In the genomic region with DNA sequence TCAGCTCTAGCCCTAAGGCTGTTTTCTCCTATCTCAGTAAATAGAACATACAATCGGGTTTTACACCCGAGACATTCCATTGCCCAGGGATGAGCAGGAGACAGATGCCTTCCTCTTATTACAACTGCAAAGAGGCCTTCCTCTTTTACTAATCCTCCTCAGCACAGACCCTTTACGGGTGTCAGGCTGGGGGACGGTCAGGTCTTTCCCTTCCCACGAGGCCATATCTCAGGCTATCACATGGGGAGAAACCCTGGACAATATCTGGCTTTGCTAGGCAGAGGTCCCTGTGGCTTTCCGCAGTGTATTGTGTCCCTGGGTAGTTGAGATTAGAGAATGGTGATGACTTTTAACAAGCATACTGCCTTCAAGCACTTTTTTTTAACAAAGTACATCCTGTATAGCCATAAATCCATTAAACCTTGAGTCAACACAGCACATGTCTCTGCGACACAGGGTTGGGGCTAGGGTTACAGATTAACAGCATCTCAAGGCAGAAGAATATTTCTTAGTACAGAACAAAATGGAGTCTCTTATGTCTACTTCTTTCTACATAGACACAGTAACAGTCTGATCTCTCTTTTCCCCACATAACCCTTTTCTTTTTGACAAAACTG, we compare ENCODE assay signal across 1 cellular context.
A peak's percentile ranks its signal among the peaks of the same experiment; 100 is the strongest.
TF ChIP-seq lines count a peak whose summit lies in the region.
"Not testable (repeated sequence)": the region's sequence is repeated elsewhere in the genome, so short reads cannot be mapped to it uniquely, and the experiment has no call there.

No MANE protein-coding gene starts in this region.

TF ChIP-seq in K562, 482 proteins besides CTCF, POLR2A, EP300 and RAD21 (continued from another document and continues in another):
- TF ChIP-seq, protein P1, sequence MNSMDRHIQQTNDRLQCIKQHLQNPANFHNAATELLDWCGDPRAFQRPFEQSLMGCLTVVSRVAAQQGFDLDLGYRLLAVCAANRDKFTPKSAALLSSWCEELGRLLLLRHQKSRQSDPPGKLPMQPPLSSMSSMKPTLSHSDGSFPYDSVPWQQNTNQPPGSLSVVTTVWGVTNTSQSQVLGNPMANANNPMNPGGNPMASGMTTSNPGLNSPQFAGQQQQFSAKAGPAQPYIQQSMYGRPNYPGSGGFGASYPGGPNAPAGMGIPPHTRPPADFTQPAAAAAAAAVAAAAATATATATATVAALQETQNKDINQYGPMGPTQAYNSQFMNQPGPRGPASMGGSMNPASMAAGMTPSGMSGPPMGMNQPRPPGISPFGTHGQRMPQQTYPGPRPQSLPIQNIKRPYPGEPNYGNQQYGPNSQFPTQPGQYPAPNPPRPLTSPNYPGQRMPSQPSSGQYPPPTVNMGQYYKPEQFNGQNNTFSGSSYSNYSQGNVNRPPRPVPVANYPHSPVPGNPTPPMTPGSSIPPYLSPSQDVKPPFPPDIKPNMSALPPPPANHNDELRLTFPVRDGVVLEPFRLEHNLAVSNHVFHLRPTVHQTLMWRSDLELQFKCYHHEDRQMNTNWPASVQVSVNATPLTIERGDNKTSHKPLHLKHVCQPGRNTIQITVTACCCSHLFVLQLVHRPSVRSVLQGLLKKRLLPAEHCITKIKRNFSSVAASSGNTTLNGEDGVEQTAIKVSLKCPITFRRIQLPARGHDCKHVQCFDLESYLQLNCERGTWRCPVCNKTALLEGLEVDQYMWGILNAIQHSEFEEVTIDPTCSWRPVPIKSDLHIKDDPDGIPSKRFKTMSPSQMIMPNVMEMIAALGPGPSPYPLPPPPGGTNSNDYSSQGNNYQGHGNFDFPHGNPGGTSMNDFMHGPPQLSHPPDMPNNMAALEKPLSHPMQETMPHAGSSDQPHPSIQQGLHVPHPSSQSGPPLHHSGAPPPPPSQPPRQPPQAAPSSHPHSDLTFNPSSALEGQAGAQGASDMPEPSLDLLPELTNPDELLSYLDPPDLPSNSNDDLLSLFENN (IDR thresholded peaks at IDR 0.05; ENCODE audit: low read depth in 2 of 2, low read length in 2 of 2): peak in 1 of 2 experiments; percentile 86; a peak in 2 of 4 replicates
- TF ChIP-seq STAT5A (IDR thresholded peaks at IDR 0.05; ENCODE audit: borderline replicate concordance, low read length) (peak; percentile 85), TRIM24 (IDR thresholded peaks at IDR 0.05) (peak; percentile 89 to 94), NRF1 (conservative IDR thresholded peaks at IDR 0.05 in 1 of 2, IDR thresholded peaks at IDR 0.05 in 1 of 2) (peak in 1 of 2 experiments; percentile 19; a peak in 1 of 4 replicates), NR2C1 (tag; IDR thresholded peaks at IDR 0.05) (peak; percentile 52), FOXM1 (IDR thresholded peaks at IDR 0.05; ENCODE audit: low read depth) (peak; percentile 89), RNF2 (IDR thresholded peaks at IDR 0.05) (peak; percentile 81), MYC (IDR thresholded peaks at IDR 0.05; ENCODE audit: low read depth, low read length) (peak; percentile 43), ZNF583 (CRISPR knock-in tag; IDR thresholded peaks at IDR 0.05) (0 out of 2 replicates have a peak, but pooled peaks have one; percentile 57), ZNF311 (CRISPR knock-in tag; IDR thresholded peaks at IDR 0.05) (0 out of 2 replicates have a peak, but pooled peaks have one; percentile 65), NCOR1 (IDR thresholded peaks at IDR 0.05) (peak; percentile 97), FOXK1 (CRISPR knock-in tag; IDR thresholded peaks at IDR 0.05; ENCODE audit: borderline replicate concordance) (0 out of 2 replicates have a peak, but pooled peaks have one; percentile 31), ZNF175 (CRISPR knock-in tag; IDR thresholded peaks at IDR 0.05; ENCODE audit: low read depth) (peak; percentile 60; the same call in 1 of the 2 replicates), ARNT (IDR thresholded peaks at IDR 0.05) (peak; percentile 35 to 87; a peak in 1 of 4 replicates), LCOR (CRISPR knock-in tag; IDR thresholded peaks at IDR 0.05) (peak; percentile 93), PTTG1 (tag; IDR thresholded peaks at IDR 0.05; ENCODE audit: low read depth) (peak; percentile 69), C11orf30 (IDR thresholded peaks at IDR 0.05; ENCODE audit: low read depth) (peak; percentile 23; the same call in 1 of the 2 replicates), PHB2 (IDR thresholded peaks at IDR 0.05; ENCODE audit: low read depth) (peak; percentile 83; the same call in 1 of the 2 replicates), ZKSCAN8 (CRISPR knock-in tag; IDR thresholded peaks at IDR 0.05) (peak; percentile 73; the same call in 1 of the 2 replicates), ATF7 (IDR thresholded peaks at IDR 0.05) (peak; percentile 39; the same call in 1 of the 2 replicates), ZNF384 (IDR thresholded peaks at IDR 0.05; ENCODE audit: low read depth, low read length) (peak; percentile 89), SP1 (CRISPR knock-in tag; IDR thresholded peaks at IDR 0.05) (peak; percentile 84; the same call in 1 of the 2 replicates), POLR2AphosphoS5 (IDR thresholded peaks at IDR 0.05; ENCODE audit: control insufficient read depth, insufficient read depth, low read depth, low read length) (peak; percentile 85), RCOR1 (IDR thresholded peaks at IDR 0.05; ENCODE audit: borderline replicate concordance in 1 of 2, low read depth in 2 of 2, low read length in 2 of 2) (peak in 1 of 2 experiments; percentile 75; a peak in 2 of 4 replicates), PML (IDR thresholded peaks at IDR 0.05; ENCODE audit: low read length) (peak; percentile 92), MAZ (CRISPR knock-in tag; conservative IDR thresholded peaks at IDR 0.05 in 1 of 2, IDR thresholded peaks at IDR 0.05 in 1 of 2) (0 out of 4 replicates have a peak, but pooled peaks of 1 of the 2 experiments have one; percentile 57), NCOA2 (IDR thresholded peaks at IDR 0.05; ENCODE audit: partially characterized antibody in 2 of 2) (peak in 1 of 2 experiments; percentile 43), CTBP1 (IDR thresholded peaks at IDR 0.05; ENCODE audit: borderline replicate concordance) (peak; percentile 79), HDAC1 (IDR thresholded peaks at IDR 0.05) (peak in 1 of 2 experiments; percentile 76; a peak in 2 of 4 replicates), KLF16 (IDR thresholded peaks at IDR 0.05) (peak; percentile 94), GABPA (tag; conservative IDR thresholded peaks at IDR 0.05; ENCODE audit: low read depth) (peak; percentile 40; the same call in 1 of the 2 replicates), NFIC (IDR thresholded peaks at IDR 0.05) (peak; percentile 93), ETV5 (CRISPR knock-in tag; IDR thresholded peaks at IDR 0.05; ENCODE audit: low read depth) (peak; percentile 82), TBL1XR1 (IDR thresholded peaks at IDR 0.05; ENCODE audit: low read length in 2 of 2) (peak in 1 of 2 experiments; percentile 52; a peak in 1 of 4 replicates)
- TF ChIP-seq, protein P2, sequence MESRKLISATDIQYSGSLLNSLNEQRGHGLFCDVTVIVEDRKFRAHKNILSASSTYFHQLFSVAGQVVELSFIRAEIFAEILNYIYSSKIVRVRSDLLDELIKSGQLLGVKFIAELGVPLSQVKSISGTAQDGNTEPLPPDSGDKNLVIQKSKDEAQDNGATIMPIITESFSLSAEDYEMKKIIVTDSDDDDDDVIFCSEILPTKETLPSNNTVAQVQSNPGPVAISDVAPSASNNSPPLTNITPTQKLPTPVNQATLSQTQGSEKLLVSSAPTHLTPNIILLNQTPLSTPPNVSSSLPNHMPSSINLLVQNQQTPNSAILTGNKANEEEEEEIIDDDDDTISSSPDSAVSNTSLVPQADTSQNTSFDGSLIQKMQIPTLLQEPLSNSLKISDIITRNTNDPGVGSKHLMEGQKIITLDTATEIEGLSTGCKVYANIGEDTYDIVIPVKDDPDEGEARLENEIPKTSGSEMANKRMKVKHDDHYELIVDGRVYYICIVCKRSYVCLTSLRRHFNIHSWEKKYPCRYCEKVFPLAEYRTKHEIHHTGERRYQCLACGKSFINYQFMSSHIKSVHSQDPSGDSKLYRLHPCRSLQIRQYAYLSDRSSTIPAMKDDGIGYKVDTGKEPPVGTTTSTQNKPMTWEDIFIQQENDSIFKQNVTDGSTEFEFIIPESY (CRISPR knock-in tag; IDR thresholded peaks at IDR 0.05): peak; percentile 82
- TF ChIP-seq NR2C1 (IDR thresholded peaks at IDR 0.05); FOXM1 (CRISPR knock-in tag; IDR thresholded peaks at IDR 0.05; ENCODE audit: low read depth); MYC (CRISPR knock-in tag; IDR thresholded peaks at IDR 0.05; ENCODE audit: borderline replicate concordance, low read depth): not testable (repeated sequence)
- TF ChIP-seq, protein P3, sequence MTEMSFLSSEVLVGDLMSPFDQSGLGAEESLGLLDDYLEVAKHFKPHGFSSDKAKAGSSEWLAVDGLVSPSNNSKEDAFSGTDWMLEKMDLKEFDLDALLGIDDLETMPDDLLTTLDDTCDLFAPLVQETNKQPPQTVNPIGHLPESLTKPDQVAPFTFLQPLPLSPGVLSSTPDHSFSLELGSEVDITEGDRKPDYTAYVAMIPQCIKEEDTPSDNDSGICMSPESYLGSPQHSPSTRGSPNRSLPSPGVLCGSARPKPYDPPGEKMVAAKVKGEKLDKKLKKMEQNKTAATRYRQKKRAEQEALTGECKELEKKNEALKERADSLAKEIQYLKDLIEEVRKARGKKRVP (CRISPR knock-in tag; IDR thresholded peaks at IDR 0.05): peak; percentile 67; the same call in 1 of the 2 replicates
- TF ChIP-seq, protein P4, sequence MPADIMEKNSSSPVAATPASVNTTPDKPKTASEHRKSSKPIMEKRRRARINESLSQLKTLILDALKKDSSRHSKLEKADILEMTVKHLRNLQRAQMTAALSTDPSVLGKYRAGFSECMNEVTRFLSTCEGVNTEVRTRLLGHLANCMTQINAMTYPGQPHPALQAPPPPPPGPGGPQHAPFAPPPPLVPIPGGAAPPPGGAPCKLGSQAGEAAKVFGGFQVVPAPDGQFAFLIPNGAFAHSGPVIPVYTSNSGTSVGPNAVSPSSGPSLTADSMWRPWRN (IDR thresholded peaks at IDR 0.05; ENCODE audit: low read depth): peak; percentile 77
- TF ChIP-seq, protein P5, sequence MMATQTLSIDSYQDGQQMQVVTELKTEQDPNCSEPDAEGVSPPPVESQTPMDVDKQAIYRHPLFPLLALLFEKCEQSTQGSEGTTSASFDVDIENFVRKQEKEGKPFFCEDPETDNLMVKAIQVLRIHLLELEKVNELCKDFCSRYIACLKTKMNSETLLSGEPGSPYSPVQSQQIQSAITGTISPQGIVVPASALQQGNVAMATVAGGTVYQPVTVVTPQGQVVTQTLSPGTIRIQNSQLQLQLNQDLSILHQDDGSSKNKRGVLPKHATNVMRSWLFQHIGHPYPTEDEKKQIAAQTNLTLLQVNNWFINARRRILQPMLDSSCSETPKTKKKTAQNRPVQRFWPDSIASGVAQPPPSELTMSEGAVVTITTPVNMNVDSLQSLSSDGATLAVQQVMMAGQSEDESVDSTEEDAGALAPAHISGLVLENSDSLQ (IDR thresholded peaks at IDR 0.05): peak; percentile 82
- TF ChIP-seq, protein P6, sequence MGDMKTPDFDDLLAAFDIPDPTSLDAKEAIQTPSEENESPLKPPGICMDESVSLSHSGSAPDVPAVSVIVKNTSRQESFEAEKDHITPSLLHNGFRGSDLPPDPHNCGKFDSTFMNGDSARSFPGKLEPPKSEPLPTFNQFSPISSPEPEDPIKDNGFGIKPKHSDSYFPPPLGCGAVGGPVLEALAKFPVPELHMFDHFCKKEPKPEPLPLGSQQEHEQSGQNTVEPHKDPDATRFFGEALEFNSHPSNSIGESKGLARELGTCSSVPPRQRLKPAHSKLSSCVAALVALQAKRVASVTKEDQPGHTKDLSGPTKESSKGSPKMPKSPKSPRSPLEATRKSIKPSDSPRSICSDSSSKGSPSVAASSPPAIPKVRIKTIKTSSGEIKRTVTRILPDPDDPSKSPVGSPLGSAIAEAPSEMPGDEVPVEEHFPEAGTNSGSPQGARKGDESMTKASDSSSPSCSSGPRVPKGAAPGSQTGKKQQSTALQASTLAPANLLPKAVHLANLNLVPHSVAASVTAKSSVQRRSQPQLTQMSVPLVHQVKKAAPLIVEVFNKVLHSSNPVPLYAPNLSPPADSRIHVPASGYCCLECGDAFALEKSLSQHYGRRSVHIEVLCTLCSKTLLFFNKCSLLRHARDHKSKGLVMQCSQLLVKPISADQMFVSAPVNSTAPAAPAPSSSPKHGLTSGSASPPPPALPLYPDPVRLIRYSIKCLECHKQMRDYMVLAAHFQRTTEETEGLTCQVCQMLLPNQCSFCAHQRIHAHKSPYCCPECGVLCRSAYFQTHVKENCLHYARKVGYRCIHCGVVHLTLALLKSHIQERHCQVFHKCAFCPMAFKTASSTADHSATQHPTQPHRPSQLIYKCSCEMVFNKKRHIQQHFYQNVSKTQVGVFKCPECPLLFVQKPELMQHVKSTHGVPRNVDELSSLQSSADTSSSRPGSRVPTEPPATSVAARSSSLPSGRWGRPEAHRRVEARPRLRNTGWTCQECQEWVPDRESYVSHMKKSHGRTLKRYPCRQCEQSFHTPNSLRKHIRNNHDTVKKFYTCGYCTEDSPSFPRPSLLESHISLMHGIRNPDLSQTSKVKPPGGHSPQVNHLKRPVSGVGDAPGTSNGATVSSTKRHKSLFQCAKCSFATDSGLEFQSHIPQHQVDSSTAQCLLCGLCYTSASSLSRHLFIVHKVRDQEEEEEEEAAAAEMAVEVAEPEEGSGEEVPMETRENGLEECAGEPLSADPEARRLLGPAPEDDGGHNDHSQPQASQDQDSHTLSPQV (IDR thresholded peaks at IDR 0.05): peak; percentile 96
- TF ChIP-seq, protein P7, sequence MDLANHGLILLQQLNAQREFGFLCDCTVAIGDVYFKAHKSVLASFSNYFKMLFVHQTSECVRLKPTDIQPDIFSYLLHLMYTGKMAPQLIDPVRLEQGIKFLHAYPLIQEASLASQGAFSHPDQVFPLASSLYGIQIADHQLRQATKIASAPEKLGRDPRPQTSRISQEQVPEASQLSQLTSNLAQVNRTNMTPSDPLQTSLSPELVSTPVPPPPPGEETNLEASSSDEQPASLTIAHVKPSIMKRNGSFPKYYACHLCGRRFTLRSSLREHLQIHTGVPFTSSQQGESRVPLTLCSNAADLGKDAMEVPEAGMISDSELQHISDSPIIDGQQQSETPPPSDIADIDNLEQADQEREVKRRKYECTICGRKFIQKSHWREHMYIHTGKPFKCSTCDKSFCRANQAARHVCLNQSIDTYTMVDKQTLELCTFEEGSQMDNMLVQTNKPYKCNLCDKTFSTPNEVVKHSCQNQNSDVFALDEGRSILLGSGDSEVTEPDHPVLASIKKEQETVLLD (IDR thresholded peaks at IDR 0.05): peak; percentile 29; the same call in 1 of the 2 replicates
- TF ChIP-seq, protein P8, sequence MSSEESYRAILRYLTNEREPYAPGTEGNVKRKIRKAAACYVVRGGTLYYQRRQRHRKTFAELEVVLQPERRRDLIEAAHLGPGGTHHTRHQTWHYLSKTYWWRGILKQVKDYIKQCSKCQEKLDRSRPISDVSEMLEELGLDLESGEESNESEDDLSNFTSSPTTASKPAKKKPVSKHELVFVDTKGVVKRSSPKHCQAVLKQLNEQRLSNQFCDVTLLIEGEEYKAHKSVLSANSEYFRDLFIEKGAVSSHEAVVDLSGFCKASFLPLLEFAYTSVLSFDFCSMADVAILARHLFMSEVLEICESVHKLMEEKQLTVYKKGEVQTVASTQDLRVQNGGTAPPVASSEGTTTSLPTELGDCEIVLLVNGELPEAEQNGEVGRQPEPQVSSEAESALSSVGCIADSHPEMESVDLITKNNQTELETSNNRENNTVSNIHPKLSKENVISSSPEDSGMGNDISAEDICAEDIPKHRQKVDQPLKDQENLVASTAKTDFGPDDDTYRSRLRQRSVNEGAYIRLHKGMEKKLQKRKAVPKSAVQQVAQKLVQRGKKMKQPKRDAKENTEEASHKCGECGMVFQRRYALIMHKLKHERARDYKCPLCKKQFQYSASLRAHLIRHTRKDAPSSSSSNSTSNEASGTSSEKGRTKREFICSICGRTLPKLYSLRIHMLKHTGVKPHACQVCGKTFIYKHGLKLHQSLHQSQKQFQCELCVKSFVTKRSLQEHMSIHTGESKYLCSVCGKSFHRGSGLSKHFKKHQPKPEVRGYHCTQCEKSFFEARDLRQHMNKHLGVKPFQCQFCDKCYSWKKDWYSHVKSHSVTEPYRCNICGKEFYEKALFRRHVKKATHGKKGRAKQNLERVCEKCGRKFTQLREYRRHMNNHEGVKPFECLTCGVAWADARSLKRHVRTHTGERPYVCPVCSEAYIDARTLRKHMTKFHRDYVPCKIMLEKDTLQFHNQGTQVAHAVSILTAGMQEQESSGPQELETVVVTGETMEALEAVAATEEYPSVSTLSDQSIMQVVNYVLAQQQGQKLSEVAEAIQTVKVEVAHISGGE (CRISPR knock-in tag; IDR thresholded peaks at IDR 0.05): peak in 1 of 3 experiments; percentile 79; a peak in 2 of 6 replicates
